In the genomic region with DNA sequence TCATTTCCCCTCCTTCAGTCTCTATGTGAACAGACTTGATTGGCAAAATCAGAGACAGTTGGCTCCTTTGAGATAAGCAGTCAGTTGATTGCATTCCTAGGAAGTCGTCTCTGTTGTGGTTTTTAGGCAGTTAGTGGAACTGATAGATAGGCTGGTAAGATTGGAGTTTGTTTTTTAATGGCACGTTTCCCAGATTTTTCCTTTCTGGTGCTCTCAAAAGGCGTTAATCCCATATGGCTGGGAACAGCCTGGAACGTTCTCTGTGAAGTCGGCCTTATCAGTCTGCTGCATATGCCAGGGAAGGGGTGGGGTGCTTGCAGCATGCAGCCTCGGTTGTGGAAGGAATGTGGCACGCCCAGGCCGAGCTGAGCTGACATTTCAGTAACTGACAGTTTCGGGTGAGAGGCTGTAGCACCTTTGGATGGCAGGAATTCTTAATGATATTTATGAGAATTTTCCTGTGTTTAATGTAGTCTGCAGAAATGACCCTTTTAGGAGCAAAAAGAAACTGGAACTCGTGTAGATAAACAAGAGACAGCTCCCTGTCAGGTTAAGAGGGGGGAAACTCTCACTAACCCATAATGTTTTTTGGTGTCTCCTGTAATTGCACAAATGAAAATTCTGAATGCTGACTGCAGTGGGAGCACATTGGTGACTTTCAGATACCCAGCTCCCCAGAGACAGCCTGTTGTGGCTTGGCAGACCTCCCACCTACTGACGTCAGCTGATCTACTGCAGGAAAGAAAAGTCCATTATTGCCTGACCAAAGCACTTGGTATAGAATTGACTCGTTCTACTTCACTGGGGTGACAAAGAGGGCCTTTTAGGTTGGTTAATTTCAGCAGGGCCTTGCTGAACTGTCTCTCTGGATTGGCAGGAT, we compare ENCODE assay signal across 8 cellular contexts. TPM values are rescaled to one million over a fixed set of nuclear protein-coding genes. Genes with fewer than 3 reads are reported as not detected.
A peak's percentile ranks its signal among the peaks of the same experiment; 100 is the strongest.
DNase-seq lines count a peak whose midpoint lies in the region; ATAC-seq and TF ChIP-seq lines count a peak whose summit lies in the region.

No MANE protein-coding gene starts in this region.

- H3K4me1 Mint-ChIP-seq in endothelial cell (ENCODE audit: unreplicated experiment), result peaks cover 30% of the 10 kb centered on the region
- H3K4me1 Mint-ChIP-seq in stimulated activated naive CD8-positive, alpha-beta T cell treated with anti-CD3 and anti-CD28 coated beads, Interleukin-15, amount 100 ng/mL, for 72 hours, result peaks cover 21% of the 10 kb centered on the region

- H3K4me3 Mint-ChIP-seq in endothelial cell (ENCODE audit: unreplicated experiment), result peak overlapping the region; percentile 73
- peak overlapping the region; percentile 82 for H3K4me3 Mint-ChIP-seq in stimulated activated naive CD8-positive, alpha-beta T cell treated with anti-CD3 and anti-CD28 coated beads, Interleukin-15, amount 100 ng/mL, for 72 hours

- H3K4me3 ChIP-seq in mucosa of descending colon, result no peak overlapping the region

- DNase-seq in GM10266 (ENCODE audit: extremely low spot score) (peak; percentile 81), NCI-H2107 (lab: John Stamatoyannopoulos, UW) (peak; percentile 88), endothelial cell (ENCODE audit: low spot score) (peak; percentile 66), mucosa of descending colon (peak; percentile 78 to 89 (median 82))
- peak; percentile 14 to 26 for DNase-seq in activated CD8-positive, alpha-beta memory T cell treated with anti-CD3 and anti-CD28 coated beads for 1 hour (ENCODE audit: extremely low read depth in 1 of 2, low read depth in 1 of 2)
- peak; percentile 80 to 91 for DNase-seq in stimulated activated naive CD8-positive, alpha-beta T cell treated with anti-CD3 and anti-CD28 coated beads, Interleukin-15, amount 100 ng/mL, for 72 hours

- H3K9me3 ChIP-seq in mucosa of descending colon, result no peaks in the 10 kb centered on the region

- peaks cover 4% of the 10 kb centered on the region for H3K36me3 Mint-ChIP-seq in endothelial cell (ENCODE audit: low read depth, unreplicated experiment)

- H3K27ac Mint-ChIP-seq in endothelial cell (ENCODE audit: unreplicated experiment), result peak overlapping the region; percentile 68
- H3K27ac Mint-ChIP-seq in stimulated activated naive CD8-positive, alpha-beta T cell treated with anti-CD3 and anti-CD28 coated beads, Interleukin-15, amount 100 ng/mL, for 72 hours, result peak overlapping the region; percentile 54 to 92

- no peaks in the 10 kb centered on the region for H3K36me3 ChIP-seq in mucosa of descending colon (ENCODE audit: low read depth)

- ATAC-seq in HG02798 (IDR thresholded peaks at IDR 0.05; ENCODE audit: poor library complexity, unreplicated experiment), result peak; percentile 57
- peak; percentile 96 for ATAC-seq in mucosa of descending colon
- ATAC-seq in stimulated activated naive CD8-positive, alpha-beta T cell treated with anti-CD3 and anti-CD28 coated beads, Interleukin-15, amount 100 ng/mL, for 72 hours, result peak; percentile 98
- no peak for ATAC-seq in HG03025 (IDR thresholded peaks at IDR 0.05; ENCODE audit: low FRiP score, unreplicated experiment)

- intact Hi-C loops in mucosa of descending colon (cut with DNase I, micrococcal nuclease), result no loop called here

- no peaks in the 10 kb centered on the region for H3K9me3 Mint-ChIP-seq in endothelial cell (ENCODE audit: unreplicated experiment)
- no peaks in the 10 kb centered on the region for H3K9me3 Mint-ChIP-seq in stimulated activated naive CD8-positive, alpha-beta T cell treated with anti-CD3 and anti-CD28 coated beads, Interleukin-15, amount 100 ng/mL, for 72 hours

- no peaks in the 10 kb centered on the region for H3K27me3 Mint-ChIP-seq in endothelial cell (ENCODE audit: unreplicated experiment)
- no peaks in the 10 kb centered on the region for H3K27me3 Mint-ChIP-seq in stimulated activated naive CD8-positive, alpha-beta T cell treated with anti-CD3 and anti-CD28 coated beads, Interleukin-15, amount 100 ng/mL, for 72 hours

- TF ChIP-seq CTCF in GM10266 (IDR thresholded peaks at IDR 0.05; ENCODE audit: control insufficient read depth, insufficient read depth, low read depth, missing control alignments), result no peak
- TF ChIP-seq CTCF in endothelial cell (IDR thresholded peaks at IDR 0.05; ENCODE audit: unreplicated experiment), result no peak
- TF ChIP-seq CTCF in mucosa of descending colon (IDR thresholded peaks at IDR 0.05), result no peak

- peaks cover 50% of the 10 kb centered on the region for H3K4me1 ChIP-seq in mucosa of descending colon (ENCODE audit: low read depth)

RNA-seq across cellular contexts. Expression of gene SPTAN1, which starts 6.3 kb away (rescaled TPM):
- total RNA-seq in endothelial cell (ENCODE audit: unreplicated experiment), result 810 TPM
- total RNA-seq in mucosa of descending colon, result 100 to 1,000 TPM; 235 to 322 (median 321) TPM

RNA-seq across cellular contexts. Expression of gene GLE1, which starts 54.2 kb away (rescaled TPM):
- total RNA-seq in endothelial cell (ENCODE audit: unreplicated experiment) (17.5 TPM), mucosa of descending colon (10 to 100 TPM; 25.7 to 35.0 (median 28.0) TPM)

Comparison
In these comparisons a context has a peak if more than half of its experiments do, and no peak if none do; other contexts are left out.
1. DNase-seq: peak in every context shown above with its lines; median percentile 88 in NCI-H2107; 86 in stimulated activated naive CD8-positive, alpha-beta T cell treated with anti-CD3 and anti-CD28 coated beads, Interleukin-15, amount 100 ng/mL, for 72 hours; 82 in mucosa of descending colon; 81 in GM10266; 66 in endothelial cell; 20 in activated CD8-positive, alpha-beta memory T cell treated with anti-CD3 and anti-CD28 coated beads for 1 hour.